ENCODE assay signal across 28 cellular contexts in genomic region chr11:99795999-99796398, GRCh38.
"Had no signal": no experiment of that assay in that cellular context is flagged by ENCODE, and none has a peak within 500 bp of the region (broad histone marks: within the 10 kb centered on the region; RNA-seq: fewer than 3 reads in every experiment).

No MANE protein-coding gene starts in this region.

- H3K27ac ChIP-seq: ascending aorta, PC-9, WERI-Rb-1 had no signal

- H3K4me1 ChIP-seq: ascending aorta had no signal

- H2AFZ ChIP-seq: PC-9 had no signal

- H3K4me2 ChIP-seq: PC-9 had no signal

- H3K36me3 ChIP-seq: ascending aorta, WERI-Rb-1 had no signal

- FAIRE-seq: K562, RCC 7860 had no signal

- H3K27me3 ChIP-seq: ascending aorta had no signal

- H3K4me3 ChIP-seq: ascending aorta, K562, PC-9 had no signal

- ATAC-seq: activated CD8-positive, alpha-beta T cell treated with anti-CD3 and anti-CD28 coated beads, Interleukin-2, amount 10 ng/mL, durations not matched to agents 7 days and 5 days; activated naive CD4-positive, alpha-beta T cell treated with anti-CD3 and anti-CD28 coated beads, Interleukin-2, amount 50 U/mL, for 72 hours; K562 had no signal

- DNase-seq: activated CD4-positive, alpha-beta T cell treated with anti-CD3 and anti-CD28 coated beads, Interleukin-2, amount 10 ng/mL, durations not matched to agents 7 days and 5 days; activated CD4-positive, alpha-beta T cell treated with anti-CD3 and anti-CD28 coated beads, Interleukin-2, amount 50 U/mL, for 48 hours; activated CD4-positive, CD25-positive, alpha-beta regulatory T cell; activated CD8-positive, alpha-beta T cell treated with anti-CD3 and anti-CD28 coated beads, Interleukin-2, amount 10 ng/mL, durations not matched to agents 7 days and 5 days; activated gamma-delta T cell treated with Interleukin-2 at 50 U/mL for 16 hours; activated naive CD4-positive, alpha-beta T cell treated with anti-CD3 and anti-CD28 coated beads for 36 hours; activated T-cell treated with anti-CD3 and anti-CD28 coated beads, Interleukin-2, amount 50 U/mL, for 24 hours; IMR-90; Karpas-422; NCI-H1048; NCI-H1105 treated with DMSO at 0.1 percent for 48 hours; NCI-H1436; NCI-H1694; NCI-H1930; NCI-H2171; NCI-H510A; NCI-H526; NCI-H748 treated with DMSO at 0.1 percent for 48 hours; PC-9; Right ventricle myocardium superior; SW 1271; T-helper 1 cell; T1000; WERI-Rb-1 had no signal
